1 cellular context compared by ENCODE assay signal in the genomic region with DNA sequence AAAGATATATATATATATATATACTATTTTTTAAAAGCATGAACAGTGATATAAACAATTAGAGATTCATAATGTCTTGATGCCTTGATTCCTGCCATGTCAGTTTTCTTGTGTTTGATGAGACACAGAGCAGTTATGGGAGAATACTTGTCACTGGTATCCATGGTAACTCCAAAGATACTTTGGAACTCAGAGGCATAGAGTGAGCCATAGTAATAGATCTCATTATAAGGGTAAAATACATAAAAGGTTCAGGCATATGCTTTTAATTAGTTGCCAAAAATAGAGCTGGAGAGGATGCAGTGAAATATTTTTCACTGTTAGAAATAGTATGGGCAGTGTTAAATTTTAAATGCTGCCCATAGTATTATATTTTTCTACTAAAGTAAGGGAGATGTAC.
TF ChIP-seq lines count a peak whose summit lies in the region.

No MANE protein-coding gene starts in this region.

TF ChIP-seq in GM23338, 12 proteins besides CTCF, POLR2A, EP300 and RAD21 (continued from another document):
- TF ChIP-seq ZNF462 (CRISPR knock-in tag; IDR thresholded peaks at IDR 0.05) (no peak), STAT1 (IDR thresholded peaks at IDR 0.05; ENCODE audit: unreplicated experiment) (no peak), ZNF114 (CRISPR knock-in tag; IDR thresholded peaks at IDR 0.05) (no peak)
